14 cellular contexts compared by ENCODE assay signal in genomic region chr12:124289634-124290600, GRCh38. TPM values are rescaled to one million over a fixed set of nuclear protein-coding genes. Genes with fewer than 3 reads are reported as not detected.
DNase-seq lines count a peak whose midpoint lies in the region; ATAC-seq and TF ChIP-seq lines count a peak whose summit lies in the region.
"Had no signal": no experiment of that assay in that cellular context is flagged by ENCODE, and none has a peak within 500 bp of the region (broad histone marks: within the 10 kb centered on the region; RNA-seq: fewer than 3 reads in every experiment).

No MANE protein-coding gene starts in this region.

- H3K4me1 Mint-ChIP-seq in glutamatergic neuron (ENCODE audit: low read depth, unreplicated experiment): peaks cover 42% of the 10 kb centered on the region

- intact Hi-C loops in sigmoid colon (cut with DNase I): no loop called here

- peak overlapping the region; percentile 42 for H3K4me3 Mint-ChIP-seq in glutamatergic neuron (ENCODE audit: unreplicated experiment)
- H3K4me3 Mint-ChIP-seq: H9 had no signal

- peak overlapping the region in 2 of 4 donors; percentile 28 to 30 for H3K4me3 ChIP-seq in sigmoid colon
- H3K4me3 ChIP-seq: prostate gland had no signal

- peaks cover 10% of the 10 kb centered on the region for H3K36me3 Mint-ChIP-seq in glutamatergic neuron (ENCODE audit: unreplicated experiment)

- H3K4me1 ChIP-seq in sigmoid colon: peaks cover 0 to 16% (median 13%) of the 10 kb centered on the region in 4 donors
- H3K4me1 ChIP-seq: prostate gland had no signal

- H3K27ac ChIP-seq in sigmoid colon: peak overlapping the region in 1 of 4 donors; percentile 28
- H3K27ac ChIP-seq: prostate gland had no signal

- TF ChIP-seq CTCF in glutamatergic neuron (IDR thresholded peaks at IDR 0.05; ENCODE audit: partially characterized antibody, unreplicated experiment) (no peak), sigmoid colon (IDR thresholded peaks at IDR 0.05) (no peak)

- no peaks in the 10 kb centered on the region for H3K36me3 ChIP-seq in sigmoid colon
- H3K36me3 ChIP-seq: prostate gland had no signal

- peaks cover 6% of the 10 kb centered on the region for H3K27me3 Mint-ChIP-seq in glutamatergic neuron (ENCODE audit: unreplicated experiment)

- peaks cover 16% of the 10 kb centered on the region for H3K9me3 Mint-ChIP-seq in glutamatergic neuron (ENCODE audit: unreplicated experiment)

- no peak for TF ChIP-seq POLR2A in sigmoid colon (IDR thresholded peaks at IDR 0.05)

- ATAC-seq in HG03469 (IDR thresholded peaks at IDR 0.05; ENCODE audit: unreplicated experiment) (no peak), GM21423 (IDR thresholded peaks at IDR 0.05; ENCODE audit: unreplicated experiment) (no peak)
- ATAC-seq: activated naive CD4-positive, alpha-beta T cell treated with anti-CD3 and anti-CD28 coated beads, Interleukin-2, amount 50 U/mL, for 72 hours had no signal

- peak overlapping the region; percentile 79 for H3K27ac Mint-ChIP-seq in glutamatergic neuron (ENCODE audit: unreplicated experiment)
- H3K27ac Mint-ChIP-seq: activated naive CD4-positive, alpha-beta T cell treated with anti-CD3 and anti-CD28 coated beads, Interleukin-2, amount 50 U/mL, for 72 hours had no signal

- whole genome bisulfite sequencing in sigmoid colon, 2 donors: 74 to 84% methylated on average over 21 of the region's 21 CpGs

- peaks cover 0 to 4% (median 0%) of the 10 kb centered on the region in 3 donors for H3K27me3 ChIP-seq in sigmoid colon

- TF ChIP-seq EP300 in sigmoid colon (IDR thresholded peaks at IDR 0.05): no peak

- peaks cover 0 to 2% (median 0%) of the 10 kb centered on the region in 4 donors for H3K9me3 ChIP-seq in sigmoid colon
- H3K9me3 ChIP-seq: prostate gland had no signal

- DNase-seq in ELR (ENCODE audit: low read depth) (peak; percentile 63), RPMI7951 (ENCODE audit: low read depth) (peak; percentile 96), glutamatergic neuron (no peak), sigmoid colon (peak; percentile 63), DMS79 (lab: John Stamatoyannopoulos, UW) (no peak), HPDE6-E6E7 (ENCODE audit: extremely low spot score) (no peak)
- DNase-seq: activated CD4-positive, alpha-beta T cell treated with anti-CD3 and anti-CD28 coated beads for 4 hours; H9; kidney; OCI-M1 had no signal

RNA-seq across cellular contexts. Expression of gene RFLNA, which starts 5.0 kb away (rescaled TPM):
- total RNA-seq in RPMI7951 (2014; rRNA removed; shearing (Covaris generic)): 1.3 and 1.7 TPM in 2 replicates
- 36.9 TPM for total RNA-seq in glutamatergic neuron (ENCODE audit: unreplicated experiment)
- 1 to 10 TPM in 1 of 4 donors, under 1 TPM in 1, not detected in 2; 0.83 to 1.4 TPM for total RNA-seq in sigmoid colon
- 10 to 100 TPM; 17.6 to 57.1 (median 43.7) TPM for polyA plus RNA-seq in sigmoid colon

Comparison
In these comparisons a context has a peak if more than half of its experiments do, and no peak if none do; other contexts are left out.
1. DNase-seq: peak in ELR (single experiment), RPMI7951 (single experiment) and sigmoid colon (single experiment); none in glutamatergic neuron (single experiment), DMS79 (single experiment) and HPDE6-E6E7 (single experiment).
2. RNA of gene RFLNA, which starts 5.0 kb away (total RNA-seq): 36.9 TPM in glutamatergic neuron (single experiment); 1.3 to 1.7 TPM in RPMI7951 and 0.83 to 1.4 TPM in sigmoid colon; every median in the first group is over 10 times any median in the second.